8 cellular contexts compared by ENCODE assay signal in genomic region chr19:12946092-12946845, GRCh38.
A peak's percentile ranks its signal among the peaks of the same experiment; 100 is the strongest.
DNase-seq lines count a peak whose midpoint lies in the region; ATAC-seq, FAIRE-seq and TF ChIP-seq lines count a peak whose summit lies in the region.

No MANE protein-coding gene starts in this region.

- peak overlapping the region; percentile 79 for H3K4me3 ChIP-seq in retinal pigment epithelial cell (ENCODE audit: low read length)

- DNase-seq in DMS 273 treated with DMSO at 0.1 percent for 48 hours (lab: John Stamatoyannopoulos, UW) (peak; percentile 49), HTR-8/SVneo (ENCODE audit: insufficient read length, low spot score) (peak; percentile 70), amniotic stem cell (lab: John Stamatoyannopoulos, UW) (peak; percentile 77), hepatic stellate cell (ENCODE audit: low spot score) (peak; percentile 82), retinal pigment epithelial cell (ENCODE audit: low read depth) (peak; percentile 55), GDM1 (lab: John Stamatoyannopoulos, UW) (no peak)

- ATAC-seq in GM21367 (IDR thresholded peaks at IDR 0.05; ENCODE audit: unreplicated experiment) (peak; percentile 23), SK-N-SH treated with all-trans-retinoic acid at 6 μM for 48 hours (peak; percentile 85)

- FAIRE-seq in HTR-8/SVneo (lab: Jason Lieb, UNC), result no peak

- no peak for TF ChIP-seq CTCF in retinal pigment epithelial cell (conservative IDR thresholded peaks at IDR 0.05; ENCODE audit: low read depth, low read length)

TF ChIP-seq in SK-N-SH treated with all-trans-retinoic acid at 6 μM for 48 hours, 23 proteins besides CTCF, POLR2A, EP300 and RAD21:
- TF ChIP-seq PATZ1 (CRISPR knock-in tag; IDR thresholded peaks at IDR 0.05; ENCODE audit: borderline replicate concordance), result no peak
- peak; percentile 75; the same call in 1 of the 2 replicates for TF ChIP-seq CSRNP3 (CRISPR knock-in tag; IDR thresholded peaks at IDR 0.05)
- no peak for TF ChIP-seq RARB (CRISPR knock-in tag; IDR thresholded peaks at IDR 0.05)
- TF ChIP-seq ZFP3 (CRISPR knock-in tag; IDR thresholded peaks at IDR 0.05), result no peak
TF ChIP-seq in SK-N-SH treated with all-trans-retinoic acid at 6 μM for 48 hours: peak in this region for 1.
